ENCODE assay signal across 29 cellular contexts in the genomic region with DNA sequence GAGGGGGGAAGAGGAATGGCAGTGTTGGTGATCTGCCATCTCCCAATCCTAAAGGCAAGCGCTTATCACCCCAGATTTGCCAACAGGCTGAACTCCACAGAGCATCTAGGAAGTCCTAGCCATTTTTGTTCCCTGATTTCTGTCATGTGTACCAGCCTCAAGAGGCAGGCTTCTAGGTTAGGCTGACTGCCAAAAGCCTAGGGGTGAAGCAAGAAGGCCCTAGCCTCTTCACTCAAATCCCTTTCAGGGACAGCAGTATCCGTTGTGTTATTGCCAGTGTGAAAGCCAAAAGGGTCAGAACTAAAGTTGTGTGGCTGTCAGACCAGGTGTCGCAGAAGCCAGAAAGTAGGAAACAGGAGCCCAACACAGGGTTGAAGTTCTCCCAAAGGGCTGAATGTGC. TPM values are rescaled to one million over a fixed set of nuclear protein-coding genes. Genes with fewer than 3 reads are reported as not detected.
DNase-seq lines count a peak whose midpoint lies in the region; ATAC-seq, FAIRE-seq and TF ChIP-seq lines count a peak whose summit lies in the region.
"Had no signal": no experiment of that assay in that cellular context is flagged by ENCODE, and none has a peak within 500 bp of the region (broad histone marks: within the 10 kb centered on the region; RNA-seq: fewer than 3 reads in every experiment).

No MANE protein-coding gene starts in this region.

- H3K9ac ChIP-seq in HepG2 (ENCODE audit: insufficient read depth, low read depth, low read length), result no peak overlapping the region
- H3K9ac ChIP-seq: parathyroid adenoma had no signal

- POLR2A ChIA-PET in HepG2 (lab: Yijun Ruan, JAX), result no interaction called here

- H3K4me1 ChIP-seq in right lobe of liver (peaks cover 0 to 40% (median 8%) of the 10 kb centered on the region in 4 donors), HepG2 (ENCODE audit: insufficient read depth, low read length) (peaks cover 45% of the 10 kb centered on the region), tibial nerve (peaks cover 0 to 29% (median 10%) of the 10 kb centered on the region in 4 donors)

- 59% methylated on average over 3 of the region's 3 CpGs for WGBS in right lobe of liver (ENCODE audit: insufficient coverage, low coverage, low lambda C conversion rate, missing lambda C conversion rate)
- 79% methylated on average over 3 of the region's 3 CpGs for WGBS in HepG2 (ENCODE audit: low lambda C conversion rate)
- WGBS in tibial nerve, 2 donors, result 76 to 84% methylated on average over 3 of the region's 3 CpGs

- no peaks in the 10 kb centered on the region for H3K27me3 ChIP-seq in right lobe of liver
- H3K27me3 ChIP-seq in HepG2 (ENCODE audit: control insufficient read depth in 1 of 2, insufficient read depth in 2 of 2, low read length in 2 of 2), result 0 out of 5 replicates have a peak, but pooled peaks cover 1 to 3% of the 10 kb centered on the region in 2 experiments
- H3K27me3 ChIP-seq in tibial nerve, result no peaks in the 10 kb centered on the region
- H3K27me3 ChIP-seq: tibial artery had no signal

- H3K4me3 ChIP-seq in right lobe of liver (no peak overlapping the region), HepG2 (replicated peaks in 1 of 3; ENCODE audit: insufficient read depth in 1 of 3, low read depth in 2 of 3, low read length in 3 of 3) (no peak overlapping the region), tibial nerve (no peak overlapping the region)
- H3K4me3 ChIP-seq: tibial artery had no signal

- CTCF ChIA-PET in HepG2 (lab: Yijun Ruan, JAX; ENCODE audit: low intra/inter-chr PET ratio, low total read pairs), result no interaction called here

- peak overlapping the region in 1 of 3 donors; percentile 30 for H3K27ac ChIP-seq in right lobe of liver
- no peak overlapping the region for H3K27ac ChIP-seq in HepG2 (ENCODE audit: extremely low read length, insufficient read depth, low read length)
- no peak overlapping the region for H3K27ac ChIP-seq in tibial nerve
- H3K27ac ChIP-seq: 22Rv1, parathyroid adenoma, tibial artery had no signal

- no peak overlapping the region for H3K4me2 ChIP-seq in HepG2 (ENCODE audit: low read depth, low read length)

- peak; percentile 20 for DNase-seq in DMS 273 (lab: John Stamatoyannopoulos, UW; ENCODE audit: unreplicated experiment)
- no peak for DNase-seq in DMS 273 treated with DMSO at 0.1 percent for 48 hours (lab: John Stamatoyannopoulos, UW)
- no peak for DNase-seq in right lobe of liver
- no peak for DNase-seq in HepG2 (ENCODE audit: low spot score)
- DNase-seq in midbrain (lab: John Stamatoyannopoulos, UW), result peak; percentile 13
- DNase-seq in tibial nerve (ENCODE audit: low spot score in 2 of 2), result no peak
- DNase-seq in SHP77 treated with DMSO at 0.1 percent for 48 hours (lab: John Stamatoyannopoulos, UW), result no peak
- DNase-seq: activated gamma-delta T cell treated with Interleukin-2 at 50 U/mL for 16 hours; activated naive CD8-positive, alpha-beta T cell treated with anti-CD3 and anti-CD28 coated beads, Interleukin-2, amount 50 U/mL, for 24 hours; central memory CD4-positive, alpha-beta T cell; cortex of kidney; DMS79 treated with DMSO at 0.1 percent for 48 hours; erythroblast; GDM1; glutamatergic neuron; HCEC 1CT; Kasumi-1; mesenchymal stem cell; NCI-H1436; NCI-H524; NK-92 treated with Interleukin-12 subunit alpha and Interleukin-12 subunit beta, amount 100 ng/mL, for 24 hours; PC-3; stimulated activated CD4-positive, alpha-beta T cell treated with anti-CD3 and anti-CD28 coated beads, Interleukin-12 subunit alpha, Interleukin-12 subunit beta, amount 100 ng/mL, for 4 hours; stimulated activated CD4-positive, alpha-beta T cell treated with anti-CD3 and anti-CD28 coated beads, Interleukin-2, amount 100 ng/mL, for 48 hours; T-helper 2 cell had no signal

- H3K79me2 ChIP-seq in HepG2 (ENCODE audit: insufficient read depth, low read length), result no peaks in the 10 kb centered on the region

- peaks cover 18% of the 10 kb centered on the region for H4K20me1 ChIP-seq in HepG2 (ENCODE audit: insufficient read depth, low read length)

- TF ChIP-seq CTCF in right lobe of liver (IDR thresholded peaks at IDR 0.05) (no peak), HepG2 (CRISPR knock-in tag; IDR thresholded peaks at IDR 0.05) (no peak), tibial nerve (IDR thresholded peaks at IDR 0.05) (no peak)

- intact Hi-C loops in right lobe of liver (cut with DNase I), result loop anchor here in 1 of 2 donors (5.0 kb wide), 1 partner anchor 68 kb away; no protein-coding TSS in a partner anchor
- intact Hi-C loops in HepG2 (cut with micrococcal nuclease; ENCODE audit: unreplicated experiment), result loop anchor here (5.0 kb wide), 1 partner anchor 33 kb away; no protein-coding TSS in a partner anchor

- ATAC-seq in right lobe of liver, result peak in 3 of 4 donors; percentile 40 to 49 (median 44)
- ATAC-seq in HepG2, result no peak
- no peak for ATAC-seq in HG02759 (IDR thresholded peaks at IDR 0.05; ENCODE audit: unreplicated experiment)
- ATAC-seq: activated naive CD8-positive, alpha-beta T cell treated with anti-CD3 and anti-CD28 coated beads, Interleukin-2, amount 50 U/mL, for 24 hours; PC-3 had no signal

- no TSS peak for BruUV-seq in HepG2 (replicated peaks; lab: Mats Ljungman, UMichigan)

- no peaks in the 10 kb centered on the region for H3K36me3 ChIP-seq in right lobe of liver
- no peaks in the 10 kb centered on the region for H3K36me3 ChIP-seq in HepG2 (replicated peaks in 1 of 2; ENCODE audit: control insufficient read depth in 1 of 2, insufficient read depth in 2 of 2, low read length in 2 of 2)
- no peaks in the 10 kb centered on the region for H3K36me3 ChIP-seq in tibial nerve
- H3K36me3 ChIP-seq: tibial artery had no signal

- no peak overlapping the region for H2AFZ ChIP-seq in HepG2 (ENCODE audit: low read length)
- H2AFZ ChIP-seq: parathyroid adenoma had no signal

- no peak for FAIRE-seq in HepG2 (lab: Jason Lieb, UNC)

- H3K9me3 ChIP-seq in right lobe of liver (no peaks in the 10 kb centered on the region), HepG2 (ENCODE audit: low read length) (no peaks in the 10 kb centered on the region), tibial nerve (no peaks in the 10 kb centered on the region)
- H3K9me3 ChIP-seq: tibial artery had no signal

- in situ Hi-C loops in HepG2 (cut with HindIII; ENCODE audit: extremely low pct_ligation_motif_present, low pct_unique_long_range_greater_than_20kb), result no loop called here

- TF ChIP-seq EP300 in HepG2 (IDR thresholded peaks at IDR 0.05; ENCODE audit: low read depth in 2 of 2, low read length in 2 of 2) (no peak), HepG2 (CRISPR knock-in tag; IDR thresholded peaks at IDR 0.05; ENCODE audit: borderline replicate concordance) (no peak), tibial nerve (IDR thresholded peaks at IDR 0.05) (no peak)

- no peak for TF ChIP-seq POLR2A in right lobe of liver (IDR thresholded peaks at IDR 0.05)
- no peak for TF ChIP-seq POLR2A in HepG2 (IDR thresholded peaks at IDR 0.05; ENCODE audit: insufficient read depth in 1 of 2, low read depth in 2 of 2, low read length in 2 of 2)
- TF ChIP-seq POLR2A in tibial nerve (IDR thresholded peaks at IDR 0.05), result no peak

- TF ChIP-seq RAD21 in HepG2 (CRISPR knock-in tag; IDR thresholded peaks at IDR 0.05), result no peak

RNA-seq across cellular contexts. Expression of gene IGIP, which starts 14.7 kb away (rescaled TPM):
- total RNA-seq in right lobe of liver, result 1 to 10 TPM; 4.4 to 7.1 (median 6.5) TPM
- 2.1 and 2.4 TPM in 2 replicates for total RNA-seq in HepG2 (2016; rRNA removed; fragmentation: Illumina TruSeq; extraction: Trizol)
- 0.09 and 0.10 TPM in 2 replicates for total RNA-seq in HepG2 (2016; cell fraction: cytosol; rRNA removed; fragmentation: Illumina TruSeq; extraction: Trizol; ENCODE audit: low read depth)
- total RNA-seq in HepG2 (2016; cell fraction: insoluble cytoplasmic fraction; rRNA removed; fragmentation: Illumina TruSeq; extraction: Trizol), result 1.8 and 2.2 TPM in 2 replicates
- total RNA-seq in HepG2 (2016; cell fraction: membrane; rRNA removed; fragmentation: Illumina TruSeq; extraction: Trizol), result 0.34 and 0.59 TPM in 2 replicates
- total RNA-seq in HepG2 (2016; cell fraction: nucleus; rRNA removed; fragmentation: Illumina TruSeq; extraction: Trizol), result 8.3 and 8.9 TPM in 2 replicates
- polyA plus RNA-seq in HepG2 (2011; rRNA removed), result 1.4 and 1.7 TPM in 2 replicates
- polyA plus RNA-seq in HepG2 (2011; cell fraction: cytosol; rRNA removed), result 0.51 and 0.97 TPM in 2 replicates
- 3.2 and 4.1 TPM in 2 replicates for polyA plus RNA-seq in HepG2 (2011; cell fraction: nucleus; rRNA removed)
- 3.6 TPM in 2 replicates for polyA plus RNA-seq in HepG2 (2012)
- polyA plus RNA-seq in HepG2 (2016; cell fraction: cytosol; fragmentation: Illumina TruSeq; extraction: Trizol; ENCODE audit: low read depth), result 0.14 TPM in 1 of 2 replicates, not detected in the other
- 1.4 and 1.5 TPM in 2 replicates for polyA plus RNA-seq in HepG2 (2016; cell fraction: insoluble cytoplasmic fraction; fragmentation: Illumina TruSeq; extraction: Trizol; ENCODE audit: low read depth)
- polyA plus RNA-seq in HepG2 (2016; cell fraction: membrane; fragmentation: Illumina TruSeq; extraction: Trizol; ENCODE audit: low read depth), result 0.10 and 0.17 TPM in 2 replicates
- polyA plus RNA-seq in HepG2 (2016; cell fraction: nucleus; fragmentation: Illumina TruSeq; extraction: Trizol; ENCODE audit: insufficient read depth, low read depth), result 4.7 and 5.2 TPM in 2 replicates
- 1.4 and 1.8 TPM in 2 replicates for polyA minus RNA-seq in HepG2 (2011; rRNA and poly(A)+ RNA removed; ENCODE audit: low replicate concordance)
- 1.4 and 1.7 TPM in 2 replicates for polyA minus RNA-seq in HepG2 (2011; cell fraction: cytosol; rRNA and poly(A)+ RNA removed)
- 11.8 and 12.3 TPM in 2 replicates for polyA minus RNA-seq in HepG2 (2011; cell fraction: nucleus; rRNA and poly(A)+ RNA removed)
- 10 to 100 TPM; 16.5 to 28.6 (median 27.1) TPM for total RNA-seq in tibial nerve

RNA-seq across cellular contexts. Expression of gene PURA, which starts 26.5 kb away (rescaled TPM):
- total RNA-seq in right lobe of liver (10 to 100 TPM in 4 of 6 experiments, 1 to 10 TPM in 2; 8.7 to 14.1 (median 12.1) TPM), HepG2 (2016; rRNA removed; fragmentation: Illumina TruSeq; extraction: Trizol) (5.0 and 6.8 TPM in 2 replicates), tibial nerve (10 to 100 TPM; 35.1 to 56.8 (median 42.5) TPM)
- 0.30 and 0.97 TPM in 2 replicates for total RNA-seq in HepG2 (2016; cell fraction: cytosol; rRNA removed; fragmentation: Illumina TruSeq; extraction: Trizol; ENCODE audit: low read depth)
- total RNA-seq in HepG2 (2016; cell fraction: insoluble cytoplasmic fraction; rRNA removed; fragmentation: Illumina TruSeq; extraction: Trizol), result 4.7 and 5.6 TPM in 2 replicates
- total RNA-seq in HepG2 (2016; cell fraction: membrane; rRNA removed; fragmentation: Illumina TruSeq; extraction: Trizol), result 2.4 and 2.5 TPM in 2 replicates
- 12.4 and 12.9 TPM in 2 replicates for total RNA-seq in HepG2 (2016; cell fraction: nucleus; rRNA removed; fragmentation: Illumina TruSeq; extraction: Trizol)
- 1.9 and 2.0 TPM in 2 replicates for polyA plus RNA-seq in HepG2 (2011; rRNA removed)
- polyA plus RNA-seq in HepG2 (2011; cell fraction: cytosol; rRNA removed), result 1.0 and 1.4 TPM in 2 replicates
- polyA plus RNA-seq in HepG2 (2011; cell fraction: nucleus; rRNA removed), result 2.3 and 2.9 TPM in 2 replicates
- 4.9 and 5.4 TPM in 2 replicates for polyA plus RNA-seq in HepG2 (2012)
- polyA plus RNA-seq in HepG2 (2016; cell fraction: cytosol; fragmentation: Illumina TruSeq; extraction: Trizol; ENCODE audit: low read depth), result 0.85 and 1.1 TPM in 2 replicates
- 5.5 and 6.1 TPM in 2 replicates for polyA plus RNA-seq in HepG2 (2016; cell fraction: insoluble cytoplasmic fraction; fragmentation: Illumina TruSeq; extraction: Trizol; ENCODE audit: low read depth)
- 1.4 and 1.9 TPM in 2 replicates for polyA plus RNA-seq in HepG2 (2016; cell fraction: membrane; fragmentation: Illumina TruSeq; extraction: Trizol; ENCODE audit: low read depth)
- polyA plus RNA-seq in HepG2 (2016; cell fraction: nucleus; fragmentation: Illumina TruSeq; extraction: Trizol; ENCODE audit: insufficient read depth, low read depth), result 6.2 and 7.4 TPM in 2 replicates
- 2.9 and 3.8 TPM in 2 replicates for polyA minus RNA-seq in HepG2 (2011; rRNA and poly(A)+ RNA removed; ENCODE audit: low replicate concordance)
- 5.7 and 6.0 TPM in 2 replicates for polyA minus RNA-seq in HepG2 (2011; cell fraction: cytosol; rRNA and poly(A)+ RNA removed)
- polyA minus RNA-seq in HepG2 (2011; cell fraction: nucleus; rRNA and poly(A)+ RNA removed), result 26.4 and 31.0 TPM in 2 replicates

RNA-seq across cellular contexts. Expression of gene CYSTM1, which starts 34.6 kb away (rescaled TPM):
- 10 to 100 TPM; 15.5 to 78.0 (median 29.8) TPM for total RNA-seq in right lobe of liver
- total RNA-seq in HepG2 (2016; rRNA removed; fragmentation: Illumina TruSeq; extraction: Trizol), result 40.0 and 52.7 TPM in 2 replicates
- 16.3 and 21.9 TPM in 2 replicates for total RNA-seq in HepG2 (2016; cell fraction: cytosol; rRNA removed; fragmentation: Illumina TruSeq; extraction: Trizol; ENCODE audit: low read depth)
- 37.6 and 58.4 TPM in 2 replicates for total RNA-seq in HepG2 (2016; cell fraction: insoluble cytoplasmic fraction; rRNA removed; fragmentation: Illumina TruSeq; extraction: Trizol)
- 15.0 and 21.9 TPM in 2 replicates for total RNA-seq in HepG2 (2016; cell fraction: membrane; rRNA removed; fragmentation: Illumina TruSeq; extraction: Trizol)
- 17.2 and 20.7 TPM in 2 replicates for total RNA-seq in HepG2 (2016; cell fraction: nucleus; rRNA removed; fragmentation: Illumina TruSeq; extraction: Trizol)
- polyA plus RNA-seq in HepG2 (2011; rRNA removed), result 73.4 and 85.0 TPM in 2 replicates
- 80.7 and 95.8 TPM in 2 replicates for polyA plus RNA-seq in HepG2 (2011; cell fraction: cytosol; rRNA removed)
- polyA plus RNA-seq in HepG2 (2011; cell fraction: nucleus; rRNA removed), result 17.5 and 23.1 TPM in 2 replicates
- 32.8 and 35.3 TPM in 2 replicates for polyA plus RNA-seq in HepG2 (2012)
- 23.1 and 29.4 TPM in 2 replicates for polyA plus RNA-seq in HepG2 (2016; cell fraction: cytosol; fragmentation: Illumina TruSeq; extraction: Trizol; ENCODE audit: low read depth)
- polyA plus RNA-seq in HepG2 (2016; cell fraction: insoluble cytoplasmic fraction; fragmentation: Illumina TruSeq; extraction: Trizol; ENCODE audit: low read depth), result 83.1 and 90.8 TPM in 2 replicates
- polyA plus RNA-seq in HepG2 (2016; cell fraction: membrane; fragmentation: Illumina TruSeq; extraction: Trizol; ENCODE audit: low read depth), result 20.1 and 22.6 TPM in 2 replicates
- 32.0 and 35.2 TPM in 2 replicates for polyA plus RNA-seq in HepG2 (2016; cell fraction: nucleus; fragmentation: Illumina TruSeq; extraction: Trizol; ENCODE audit: insufficient read depth, low read depth)
- polyA minus RNA-seq in HepG2 (2011; rRNA and poly(A)+ RNA removed; ENCODE audit: low replicate concordance), result 67.0 and 122 TPM in 2 replicates
- polyA minus RNA-seq in HepG2 (2011; cell fraction: cytosol; rRNA and poly(A)+ RNA removed), result 18.4 and 25.9 TPM in 2 replicates
- polyA minus RNA-seq in HepG2 (2011; cell fraction: nucleus; rRNA and poly(A)+ RNA removed), result 12.2 and 14.5 TPM in 2 replicates
- 10 to 100 TPM; 44.9 to 77.6 (median 63.5) TPM for total RNA-seq in tibial nerve

Comparison
In these comparisons a context has a peak if more than half of its experiments do, and no peak if none do; other contexts are left out.
1. DNase-seq: peak in DMS 273 (single experiment) and midbrain (single experiment); none in DMS 273 treated with DMSO at 0.1 percent for 48 hours (single experiment), right lobe of liver (0 of 3), HepG2 (single experiment), tibial nerve (0 of 2) and SHP77 treated with DMSO at 0.1 percent for 48 hours (single experiment).
2. ATAC-seq: peak in right lobe of liver (3 of 4); none in HepG2 (single experiment) and HG02759 (single experiment).